19 cellular contexts compared by ENCODE assay signal in the genomic region with DNA sequence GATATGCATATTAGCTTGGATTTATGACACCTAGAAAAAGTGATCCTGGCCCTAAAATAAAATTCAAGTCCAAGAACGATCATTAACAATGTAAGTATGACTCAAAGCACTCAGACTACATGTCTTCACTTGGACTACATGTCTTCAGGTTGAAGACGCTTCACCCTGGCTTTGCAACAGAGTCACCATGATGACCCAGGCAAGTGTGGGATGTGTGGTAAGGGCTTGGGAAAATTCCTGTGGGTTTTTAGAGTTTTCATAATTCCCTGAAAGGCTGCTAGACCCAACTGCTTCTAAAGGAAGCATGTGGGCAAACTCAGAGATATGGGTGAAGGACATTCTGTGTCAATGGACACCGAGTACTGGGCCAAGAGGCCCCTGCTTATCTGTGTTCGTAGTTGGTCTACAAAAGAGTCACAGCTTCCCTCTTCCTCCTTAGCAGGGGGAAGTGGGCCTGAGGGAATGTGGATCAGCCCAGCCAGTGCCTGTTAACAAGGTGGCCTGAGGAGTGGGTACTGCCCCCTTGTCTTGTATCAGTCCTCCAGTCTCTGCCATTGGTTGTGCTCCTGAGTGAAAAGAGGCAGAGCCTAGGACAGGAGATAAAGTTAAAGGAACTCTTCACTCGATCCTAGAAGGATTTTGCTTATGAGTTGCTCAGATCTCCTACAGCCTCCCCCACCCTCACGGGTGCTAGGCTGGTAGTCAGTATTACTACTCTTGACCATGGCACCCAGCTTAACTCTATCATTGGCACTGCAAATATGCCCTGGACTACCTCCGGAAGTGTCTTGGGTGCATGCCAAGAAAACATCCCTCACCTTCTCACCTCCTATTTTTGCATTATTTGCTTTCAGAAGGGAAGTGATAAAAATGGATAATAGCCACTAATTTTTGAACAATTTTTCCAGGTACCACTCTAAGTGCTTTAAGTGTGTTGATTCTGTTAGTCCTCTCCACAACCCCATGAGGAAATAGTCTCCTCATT.
DNase-seq lines count a peak whose midpoint lies in the region; ATAC-seq and TF ChIP-seq lines count a peak whose summit lies in the region.
"Had no signal": no experiment of that assay in that cellular context is flagged by ENCODE, and none has a peak within 500 bp of the region (broad histone marks: within the 10 kb centered on the region; RNA-seq: fewer than 3 reads in every experiment).

No MANE protein-coding gene starts in this region.

- peaks cover 21% of the 10 kb centered on the region for H3F3A ChIP-seq in GM23248 (ENCODE audit: insufficient read depth)

- H4K20me1 ChIP-seq in GM23248 (ENCODE audit: insufficient read depth), result no peaks in the 10 kb centered on the region

- ATAC-seq in foreskin keratinocyte, result no peak
- ATAC-seq in HG02588 (IDR thresholded peaks at IDR 0.05; ENCODE audit: unreplicated experiment), result no peak
- ATAC-seq in GM18907 (IDR thresholded peaks at IDR 0.05; ENCODE audit: unreplicated experiment), result no peak
- ATAC-seq: activated CD4-positive, CD25-positive, alpha-beta regulatory T cell treated with anti-CD3 and anti-CD28 coated beads, Interleukin-2, amount 50 U/mL, for 24 hours had no signal

- H3K9ac ChIP-seq in GM23248, result no peak overlapping the region
- H3K9ac ChIP-seq: KMS-11 had no signal

- peaks cover 29% of the 10 kb centered on the region for H3K4me1 ChIP-seq in GM23248 (ENCODE audit: insufficient read depth)
- peaks cover 46% of the 10 kb centered on the region for H3K4me1 ChIP-seq in foreskin keratinocyte
- peaks cover 10% of the 10 kb centered on the region for H3K4me1 ChIP-seq in ovary (ENCODE audit: insufficient read depth)

- TF ChIP-seq CTCF in AG10803 (conservative IDR thresholded peaks at IDR 0.05; ENCODE audit: low read length), result no peak
- TF ChIP-seq CTCF in foreskin keratinocyte (conservative IDR thresholded peaks at IDR 0.05), result no peak
- no peak for TF ChIP-seq CTCF in ovary (IDR thresholded peaks at IDR 0.05)

- in situ Hi-C loops in GM23248 (cut with MboI), result no loop called here

- H3K4me3 ChIP-seq in AG10803 (ENCODE audit: low read length) (no peak overlapping the region), GM23248 (no peak overlapping the region), ovary (no peak overlapping the region)
- H3K4me3 ChIP-seq: heart right ventricle, SJCRH30 had no signal

- H3K9me2 ChIP-seq in GM23248 (ENCODE audit: insufficient read depth), result no peaks in the 10 kb centered on the region

- H2AFZ ChIP-seq in GM23248, result no peak overlapping the region

- DNase-seq in AG10803 (ENCODE audit: low read depth), result peak; percentile 62
- peak; percentile 60 for DNase-seq in GM23248
- DNase-seq in UCSD-AML1 (lab: John Stamatoyannopoulos, UW; ENCODE audit: unreplicated experiment), result peak; percentile 16
- peak; percentile 68 to 71 for DNase-seq in foreskin keratinocyte
- DNase-seq in NCI-H1048 (lab: John Stamatoyannopoulos, UW), result no peak
- DNase-seq in ovary, result no peak
- DNase-seq: activated naive CD8-positive, alpha-beta T cell treated with anti-CD3 and anti-CD28 coated beads, Interleukin-2, amount 10 ng/mL, durations not matched to agents 7 days and 5 days; AML-193; central memory CD4-positive, alpha-beta T cell; heart right ventricle; naive B cell; NCI-H146; NCI-H446; SJCRH30; stimulated activated CD4-positive, alpha-beta T cell treated with anti-CD3 and anti-CD28 coated beads, Interleukin-2, amount 100 ng/mL, for 48 hours had no signal

- H3K27ac ChIP-seq in GM23248 (no peak overlapping the region), foreskin keratinocyte (peak overlapping the region; percentile 80), ovary (no peak overlapping the region)
- H3K27ac ChIP-seq: heart right ventricle, KMS-11, SJCRH30 had no signal

- WGBS in GM23248 (ENCODE audit: low coverage in 1 of 2, low lambda C conversion rate in 2 of 2, missing lambda C conversion rate in 2 of 2), 2 experiments, result 75 to 80% methylated on average over 7 of the region's 7 CpGs
- 56 to 71% (median 61%) methylated on average over 7 of the region's 7 CpGs for WGBS in ovary, 3 donors

- H3K4me2 ChIP-seq in GM23248 (ENCODE audit: unreplicated experiment), result no peak overlapping the region
- H3K4me2 ChIP-seq: KMS-11 had no signal

- no peaks in the 10 kb centered on the region for H3K9me3 ChIP-seq in GM23248 (ENCODE audit: low read depth)
- no peaks in the 10 kb centered on the region for H3K9me3 ChIP-seq in ovary
- H3K9me3 ChIP-seq: heart right ventricle, SJCRH30 had no signal

- TF ChIP-seq EP300 in ovary (IDR thresholded peaks at IDR 0.05), result no peak

- intact Hi-C loops in ovary (cut with DNase I), result loop anchor here in 2 of 4 donors (5.0 to 10.0 kb wide), 4 partner anchors 169 to 606 kb away; a partner anchor contains a TSS

- no peaks in the 10 kb centered on the region for H3K79me2 ChIP-seq in GM23248 (ENCODE audit: insufficient read depth)

- TF ChIP-seq POLR2A in ovary (IDR thresholded peaks at IDR 0.05), result no peak

- H3K36me3 ChIP-seq in GM23248 (ENCODE audit: low read depth) (no peaks in the 10 kb centered on the region), ovary (no peaks in the 10 kb centered on the region)
- H3K36me3 ChIP-seq: heart right ventricle, SJCRH30 had no signal

- H3K27me3 ChIP-seq in GM23248 (replicated peaks; ENCODE audit: insufficient read depth) (no peaks in the 10 kb centered on the region), foreskin keratinocyte (no peaks in the 10 kb centered on the region), ovary (no peaks in the 10 kb centered on the region)
- H3K27me3 ChIP-seq: heart right ventricle, SJCRH30 had no signal

Comparison
In these comparisons a context has a peak if more than half of its experiments do, and no peak if none do; other contexts are left out.
1. DNase-seq: peak in AG10803 (single experiment), GM23248 (single experiment), UCSD-AML1 (single experiment) and foreskin keratinocyte (2 of 2); none in NCI-H1048 (single experiment) and ovary (0 of 5).